In the genomic region with DNA sequence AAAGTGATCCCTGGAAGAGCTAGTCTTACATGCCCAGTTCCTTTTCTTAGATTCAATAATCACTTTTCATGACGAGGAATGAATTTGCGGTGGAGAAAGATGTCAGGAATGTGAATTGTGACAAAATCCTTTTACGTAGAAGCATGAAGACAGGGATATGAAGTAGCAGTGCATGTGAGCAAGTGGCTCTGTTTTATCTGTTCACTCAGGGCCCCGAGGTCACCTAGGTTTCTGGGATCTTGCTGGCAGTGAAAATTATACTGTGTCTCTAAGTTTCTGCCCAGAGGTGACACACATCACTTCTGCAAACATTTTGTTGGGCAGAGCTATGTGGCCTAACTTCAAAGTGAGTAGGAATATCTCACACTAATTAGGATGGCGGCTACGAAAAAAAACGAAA, we compare ENCODE assay signal across 25 cellular contexts.
"Had no signal": no experiment of that assay in that cellular context is flagged by ENCODE, and none has a peak within 500 bp of the region (broad histone marks: within the 10 kb centered on the region; RNA-seq: fewer than 3 reads in every experiment).

No MANE protein-coding gene starts in this region.

- H2AFZ ChIP-seq: hepatocyte had no signal

- DNase-seq: activated CD8-positive, alpha-beta memory T cell treated with anti-CD3 and anti-CD28 coated beads, Interleukin-2, amount 50 U/mL, for 4 hours; activated naive CD4-positive, alpha-beta T cell; activated T-cell treated with anti-CD3 and anti-CD28 coated beads, Interleukin-2, amount 50 U/mL, for 4 hours; adrenal gland; effector memory CD4-positive, alpha-beta T cell; glutamatergic neuron; immature natural killer cell; left ventricle myocardium inferior; occipital lobe; posterior cingulate gyrus; retina; sigmoid colon; spleen; stimulated activated CD4-positive, alpha-beta T cell treated with anti-CD3 and anti-CD28 coated beads, Interleukin-4, amount 100 ng/mL, for 1 hour; stimulated activated naive CD8-positive, alpha-beta T cell treated with anti-CD3 and anti-CD28 coated beads, Interleukin-15, Interleukin-2, amounts not matched to agents 100 U/mL and 50 U/mL, for 24 hours; upper lobe of right lung; WERI-Rb-1 had no signal

- H3K27me3 Mint-ChIP-seq: activated naive CD8-positive, alpha-beta T cell; central memory CD8-positive, alpha-beta T cell had no signal

- ATAC-seq: activated T-cell treated with anti-CD3 and anti-CD28 coated beads, Interleukin-2, amount 50 U/mL, for 4 hours; foreskin keratinocyte; stimulated activated naive CD8-positive, alpha-beta T cell treated with anti-CD3 and anti-CD28 coated beads, Interleukin-15, Interleukin-2, amounts not matched to agents 100 U/mL and 50 U/mL, for 24 hours; upper lobe of right lung had no signal

- H3K27me3 ChIP-seq: adrenal gland, ascending aorta, brain microvascular endothelial cell, foreskin keratinocyte, hepatocyte, sigmoid colon, spleen, upper lobe of right lung had no signal

- H3K4me2 ChIP-seq: hepatocyte had no signal

- H3K9me3 ChIP-seq: adrenal gland, ascending aorta, left ventricle myocardium inferior, sigmoid colon, upper lobe of right lung had no signal

- H3K27ac ChIP-seq: adrenal gland, ascending aorta, brain microvascular endothelial cell, foreskin keratinocyte, hepatocyte, left ventricle myocardium inferior, sigmoid colon, spleen, upper lobe of right lung, WERI-Rb-1 had no signal

- H3K27ac Mint-ChIP-seq: activated naive CD8-positive, alpha-beta T cell; T-helper 2 cell treated with Interferon-gamma antibody and Interleukin-4, amounts not matched to agents 5 μg/mL and 100 μg/mL, for 36 hours had no signal

- H3K4me3 ChIP-seq: adrenal gland, ascending aorta, hepatocyte, left ventricle myocardium inferior, sigmoid colon, spleen, upper lobe of right lung had no signal

- H3K4me1 ChIP-seq: ascending aorta, foreskin keratinocyte, left ventricle myocardium inferior, sigmoid colon, upper lobe of right lung had no signal

- H3K36me3 ChIP-seq: adrenal gland, ascending aorta, brain microvascular endothelial cell, WERI-Rb-1 had no signal

- H3K4me3 Mint-ChIP-seq: activated naive CD8-positive, alpha-beta T cell; activated T-cell treated with anti-CD3 and anti-CD28 coated beads, Interleukin-2, amount 50 U/mL, for 4 hours; central memory CD8-positive, alpha-beta T cell; immature natural killer cell; neural crest cell; T-helper 2 cell treated with Interferon-gamma antibody and Interleukin-4, amounts not matched to agents 5 μg/mL and 100 μg/mL, for 36 hours had no signal

- H3K9me3 Mint-ChIP-seq: immature natural killer cell had no signal
